In genomic region chr20:63741354-63741675, GRCh38 we compare ENCODE assay signal across 8 cellular contexts. TPM values are rescaled to one million over a fixed set of nuclear protein-coding genes. Genes with fewer than 3 reads are reported as not detected.
DNase-seq lines count a peak whose midpoint lies in the region; ATAC-seq and TF ChIP-seq lines count a peak whose summit lies in the region.

No MANE protein-coding gene starts in this region.

- no peaks in the 10 kb centered on the region for H3K9me3 ChIP-seq in BLaER1 treated with 17β-estradiol and CSF1 and Interleukin-3, amounts not matched to agents 10 nM and 100 nM (replicated peaks in 1 of 11)
- no peaks in the 10 kb centered on the region for H3K9me3 ChIP-seq in OCI-LY7 (ENCODE audit: low read length)
- H3K9me3 ChIP-seq in endodermal cell (ENCODE audit: control insufficient read depth, low read length) = no peaks in the 10 kb centered on the region

- ATAC-seq in GM21529 (IDR thresholded peaks at IDR 0.05; ENCODE audit: unreplicated experiment) = no peak
- no peak for ATAC-seq in foreskin keratinocyte

- no peaks in the 10 kb centered on the region for H3K79me2 ChIP-seq in OCI-LY7 (ENCODE audit: insufficient read depth, low read depth, low read length)

- H3K4me1 Mint-ChIP-seq in endodermal cell = no peaks in the 10 kb centered on the region
- H3K4me1 Mint-ChIP-seq in osteocyte (ENCODE audit: unreplicated experiment) = no peaks in the 10 kb centered on the region

- H3K27ac Mint-ChIP-seq in endodermal cell (no peak overlapping the region), osteocyte (ENCODE audit: unreplicated experiment) (no peak overlapping the region)

- H3K27me3 ChIP-seq in BLaER1 treated with 17β-estradiol and CSF1 and Interleukin-3, amounts not matched to agents 10 nM and 100 nM = peaks cover 0 to 23% (median 0%) of the 10 kb centered on the region in 11 experiments; a peak in 7 of 22 replicates
- H3K27me3 ChIP-seq in endodermal cell (ENCODE audit: control insufficient read depth, insufficient read depth, low read length, poor library complexity, severe bottlenecking) = no peaks in the 10 kb centered on the region
- H3K27me3 ChIP-seq in foreskin keratinocyte = no peaks in the 10 kb centered on the region

- intact Hi-C loops in OCI-LY7 (cut with micrococcal nuclease; ENCODE audit: unreplicated experiment) = no loop called here

- BruUV-seq in OCI-LY7 (replicated peaks; lab: Mats Ljungman, UMichigan) = no TSS peak

- CTCF ChIA-PET in OCI-LY7 (lab: Charles Lee; ENCODE audit: unreplicated experiment) = interaction anchor here (1.2 kb wide), 1 partner anchor 34 kb away, joined by 3 read pairs; the partner anchor contains the start of genes ARFRP1 and ZGPAT

- H3K4me2 ChIP-seq in BLaER1 treated with 17β-estradiol and CSF1 and Interleukin-3, amounts not matched to agents 10 nM and 100 nM = peak overlapping the region; percentile 93 to 100 (median 98)
- peak overlapping the region; percentile 74 for H3K4me2 ChIP-seq in OCI-LY7 (ENCODE audit: low read length)

- no peaks in the 10 kb centered on the region for H3K9me2 ChIP-seq in OCI-LY7 (ENCODE audit: insufficient read depth, low read length)

- H3K4me1 ChIP-seq in BLaER1 treated with 17β-estradiol and CSF1 and Interleukin-3, amounts not matched to agents 10 nM and 100 nM = peaks cover 37 to 58% (median 49%) of the 10 kb centered on the region in 10 experiments
- H3K4me1 ChIP-seq in OCI-LY7 (ENCODE audit: insufficient read depth, low read length, poor library complexity, severe bottlenecking) (peaks cover 40% of the 10 kb centered on the region), endodermal cell (ENCODE audit: control insufficient read depth, insufficient read depth, low read length) (peaks cover 8% of the 10 kb centered on the region), foreskin keratinocyte (no peaks in the 10 kb centered on the region)

- H4K20me1 ChIP-seq in BLaER1 treated with 17β-estradiol and CSF1 and Interleukin-3, amounts not matched to agents 10 nM and 100 nM = peaks cover 21 to 59% (median 32%) of the 10 kb centered on the region in 11 experiments
- no peaks in the 10 kb centered on the region for H4K20me1 ChIP-seq in OCI-LY7 (ENCODE audit: insufficient read depth, low read length)

- H3K36me3 Mint-ChIP-seq in endodermal cell (ENCODE audit: low read depth) = peaks cover 15% of the 10 kb centered on the region
- H3K36me3 Mint-ChIP-seq in osteocyte (ENCODE audit: unreplicated experiment) = peaks cover 7% of the 10 kb centered on the region

- peaks cover 1% of the 10 kb centered on the region for H3K27me3 Mint-ChIP-seq in endodermal cell (ENCODE audit: insufficient read depth)
- no peaks in the 10 kb centered on the region for H3K27me3 Mint-ChIP-seq in osteocyte (ENCODE audit: unreplicated experiment)

- peaks cover 6 to 26% (median 19%) of the 10 kb centered on the region in 11 experiments; a peak in 18 of 22 replicates for H3K36me3 ChIP-seq in BLaER1 treated with 17β-estradiol and CSF1 and Interleukin-3, amounts not matched to agents 10 nM and 100 nM
- H3K36me3 ChIP-seq in OCI-LY7 (ENCODE audit: insufficient read depth, low read length) (peaks cover 44% of the 10 kb centered on the region), endodermal cell (ENCODE audit: control insufficient read depth, insufficient read depth, low read length) (peaks cover 29% of the 10 kb centered on the region)

- TF ChIP-seq CTCF in OCI-LY7 (conservative IDR thresholded peaks at IDR 0.05; ENCODE audit: low read length) (no peak), endodermal cell (conservative IDR thresholded peaks at IDR 0.05) (no peak), osteocyte (IDR thresholded peaks at IDR 0.05) (no peak), foreskin keratinocyte (conservative IDR thresholded peaks at IDR 0.05) (no peak)

- 30 to 60% methylated on average over 3 to 6 of the region's 6 CpGs for WGBS in endodermal cell (ENCODE audit: insufficient coverage in 1 of 2, insufficient read length in 1 of 2), 2 experiments

- peak overlapping the region in 8 of 11 experiments; percentile 75 to 90 (median 82); a peak in 17 of 22 replicates for H3K9ac ChIP-seq in BLaER1 treated with 17β-estradiol and CSF1 and Interleukin-3, amounts not matched to agents 10 nM and 100 nM
- H3K9ac ChIP-seq in endodermal cell (ENCODE audit: extremely low read depth, low read length, poor library complexity, severe bottlenecking) = peak overlapping the region; percentile 78

- DNase-seq in OCI-LY7 (ENCODE audit: low spot score) (no peak), endodermal cell (no peak), osteocyte (ENCODE audit: extremely low spot score, unreplicated experiment) (no peak), NCI-H510A (lab: John Stamatoyannopoulos, UW) (no peak), foreskin keratinocyte (no peak), NCI-H2029 (lab: John Stamatoyannopoulos, UW) (no peak)

- H2AFZ ChIP-seq in OCI-LY7 (ENCODE audit: low read length) = no peak overlapping the region

- peak overlapping the region; percentile 60 for H3K4me3 Mint-ChIP-seq in endodermal cell
- H3K4me3 Mint-ChIP-seq in osteocyte (ENCODE audit: unreplicated experiment) = peak overlapping the region; percentile 74

- peak overlapping the region in 8 of 10 experiments; percentile 67 to 85 (median 74); a peak in 16 of 20 replicates for H3K4me3 ChIP-seq in BLaER1 treated with 17β-estradiol and CSF1 and Interleukin-3, amounts not matched to agents 10 nM and 100 nM
- H3K4me3 ChIP-seq in OCI-LY7 (ENCODE audit: low read depth, low read length, poor library complexity, severe bottlenecking) (peak overlapping the region; percentile 69), endodermal cell (ENCODE audit: low read length) (peak overlapping the region; percentile 86)

- POLR2A ChIA-PET in OCI-LY7 (lab: Charles Lee) = interaction anchor here (0.6 kb wide), 1 partner anchor 67 kb away, joined by 3 read pairs; no protein-coding TSS in a partner anchor

- H3K27ac ChIP-seq in BLaER1 treated with 17β-estradiol and CSF1 and Interleukin-3, amounts not matched to agents 10 nM and 100 nM = peak overlapping the region in 8 of 11 experiments; percentile 73 to 85 (median 80); a peak in 16 of 22 replicates
- H3K27ac ChIP-seq in OCI-LY7 (ENCODE audit: low read depth, low read length, poor library complexity, severe bottlenecking) (peak overlapping the region; percentile 58), endodermal cell (ENCODE audit: low read depth, low read length) (peak overlapping the region; percentile 79), foreskin keratinocyte (no peak overlapping the region)

- H3K9me3 Mint-ChIP-seq in endodermal cell (no peaks in the 10 kb centered on the region), osteocyte (ENCODE audit: unreplicated experiment) (no peaks in the 10 kb centered on the region)

RNA-seq across cellular contexts. Expression of gene SLC2A4RG, which starts 1.7 kb away (rescaled TPM):
- total RNA-seq in OCI-LY7 (2014; rRNA removed; shearing (Covaris generic)) = 69.8 and 77.9 TPM in 2 replicates
- 110 and 113 TPM in 2 replicates for total RNA-seq in OCI-LY7 (2022)
- total RNA-seq in endodermal cell = 100 to 1,000 TPM in 1 of 2 donors, 10 to 100 TPM in 1; 69.3 to 108 TPM
- polyA plus RNA-seq in endodermal cell (2013, experiment 1 of 2) = 89.4 TPM
- polyA plus RNA-seq in endodermal cell (2013, experiment 2 of 2) = 77.8 TPM
- 74.8 and 80.7 TPM in 2 replicates for total RNA-seq in osteocyte
- total RNA-seq in foreskin keratinocyte = 53.2 and 57.0 TPM in 2 replicates
- polyA plus RNA-seq in foreskin keratinocyte = 89.1 and 100 TPM in 2 replicates

RNA-seq across cellular contexts. Expression of gene LIME1, which starts 4.9 kb away (rescaled TPM):
- 66.3 and 76.4 TPM in 2 replicates for total RNA-seq in OCI-LY7 (2014; rRNA removed; shearing (Covaris generic))
- total RNA-seq in OCI-LY7 (2022) (67.9 and 75.6 TPM in 2 replicates), endodermal cell (10 to 100 TPM in 1 of 2 donors, 1 to 10 TPM in 1; 7.6 to 10.1 TPM), osteocyte (9.4 and 12.5 TPM in 2 replicates), foreskin keratinocyte (2.4 and 3.3 TPM in 2 replicates)
- 10.0 TPM for polyA plus RNA-seq in endodermal cell (2013, experiment 1 of 2)
- 9.6 TPM for polyA plus RNA-seq in endodermal cell (2013, experiment 2 of 2)
- polyA plus RNA-seq in foreskin keratinocyte = 4.4 and 5.3 TPM in 2 replicates

RNA-seq across cellular contexts. Expression of gene ZGPAT, which starts 33.5 kb away (rescaled TPM):
- total RNA-seq in OCI-LY7 (2014; rRNA removed; shearing (Covaris generic)) = 43.1 and 43.9 TPM in 2 replicates
- total RNA-seq in OCI-LY7 (2022) = 50.8 and 55.4 TPM in 2 replicates
- 10 to 100 TPM; 28.8 to 29.5 TPM for total RNA-seq in endodermal cell
- polyA plus RNA-seq in endodermal cell (2013, experiment 1 of 2) = 20.8 TPM
- 22.4 TPM for polyA plus RNA-seq in endodermal cell (2013, experiment 2 of 2)
- 24.3 and 28.0 TPM in 2 replicates for total RNA-seq in osteocyte
- 17.1 and 20.9 TPM in 2 replicates for total RNA-seq in foreskin keratinocyte
- 23.3 and 24.8 TPM in 2 replicates for polyA plus RNA-seq in foreskin keratinocyte

RNA-seq across cellular contexts. Expression of gene ARFRP1, which starts 33.5 kb away (rescaled TPM):
- 47.9 and 53.3 TPM in 2 replicates for total RNA-seq in OCI-LY7 (2014; rRNA removed; shearing (Covaris generic))
- total RNA-seq in OCI-LY7 (2022) (82.1 and 85.6 TPM in 2 replicates), endodermal cell (10 to 100 TPM; 41.6 to 46.2 TPM), osteocyte (46.1 and 46.7 TPM in 2 replicates), foreskin keratinocyte (32.3 and 39.2 TPM in 2 replicates)
- polyA plus RNA-seq in endodermal cell (2013, experiment 1 of 2) = 17.2 TPM
- 13.7 TPM for polyA plus RNA-seq in endodermal cell (2013, experiment 2 of 2)
- polyA plus RNA-seq in foreskin keratinocyte = 43.5 and 49.0 TPM in 2 replicates

RNA-seq across cellular contexts. Expression of gene TNFRSF6B, which starts 44.9 kb away (rescaled TPM):
- total RNA-seq in OCI-LY7 (2014; rRNA removed; shearing (Covaris generic)) = 1.4 and 6.6 TPM in 2 replicates
- total RNA-seq in OCI-LY7 (2022) (1.0 TPM in 1 of 2 replicates, not detected in the other), endodermal cell (not detected), osteocyte (0.84 and 2.3 TPM in 2 replicates), foreskin keratinocyte (189 and 224 TPM in 2 replicates)
- polyA plus RNA-seq in endodermal cell (2013, experiment 1 of 2) = 2.0 TPM
- 1.1 TPM for polyA plus RNA-seq in endodermal cell (2013, experiment 2 of 2)
- polyA plus RNA-seq in foreskin keratinocyte = 245 and 287 TPM in 2 replicates
